In genomic region chr17:59694344-59694743, GRCh38 we compare ENCODE assay signal across 1 cellular context.
TF ChIP-seq lines count a peak whose summit lies in the region.

No MANE protein-coding gene starts in this region.

TF ChIP-seq in HEK293, 187 proteins besides CTCF, POLR2A, EP300 and RAD21 (continued from another document):
- TF ChIP-seq BCL6B (tag by site-specific recombination; IDR thresholded peaks at IDR 0.05): no peak
- TF ChIP-seq ZNF791 (tag by site-specific recombination; IDR thresholded peaks at IDR 0.05): no peak
- TF ChIP-seq SALL2 (tag by site-specific recombination; IDR thresholded peaks at IDR 0.05; ENCODE audit: borderline replicate concordance): no peak
- TF ChIP-seq SCRT2 (tag by site-specific recombination; IDR thresholded peaks at IDR 0.05): peak; percentile 64
- 0 out of 2 replicates have a peak, but pooled peaks have one; percentile 31 for TF ChIP-seq ZBTB17 (tag by site-specific recombination; IDR thresholded peaks at IDR 0.05)
